Comparison of ENCODE assay signal across 34 cellular contexts in the genomic region with DNA sequence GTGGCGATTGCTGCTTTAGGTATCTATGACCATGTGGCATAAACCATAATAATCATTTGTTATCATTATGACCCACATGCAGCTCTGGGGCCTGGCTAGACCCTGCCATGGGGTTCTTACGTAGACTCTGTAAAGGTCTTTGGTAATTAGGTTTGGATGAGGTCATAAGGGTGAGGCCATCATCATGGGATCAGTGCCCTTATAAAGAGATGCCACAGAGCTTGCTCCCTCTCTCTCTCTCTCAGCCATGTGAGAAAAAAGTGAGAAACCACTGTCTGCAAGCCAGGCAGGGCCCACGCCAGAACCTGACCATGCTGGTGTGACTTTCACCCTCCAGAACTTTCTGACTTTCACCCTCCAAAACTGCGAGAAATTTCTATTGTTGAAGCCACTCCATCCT.
"Had no signal": no experiment of that assay in that cellular context is flagged by ENCODE, and none has a peak within 500 bp of the region (broad histone marks: within the 10 kb centered on the region; RNA-seq: fewer than 3 reads in every experiment).

No MANE protein-coding gene starts in this region.

- H3K4me1 ChIP-seq: adrenal gland, body of pancreas, breast epithelium had no signal

- FAIRE-seq: astrocyte, TTC549 had no signal

- H3K27me3 ChIP-seq: adrenal gland, body of pancreas, breast epithelium had no signal

- H3K27ac ChIP-seq: adrenal gland, body of pancreas, brain microvascular endothelial cell, breast epithelium, VCaP had no signal

- DNase-seq: activated B cell treated with CpG ODN at 0.5 μM for 24 hours; activated CD4-positive, alpha-beta memory T cell treated with anti-CD3 and anti-CD28 coated beads for 36 hours; activated CD4-positive, alpha-beta T cell treated with anti-CD3 and anti-CD28 coated beads for 4 hours; activated CD4-positive, alpha-beta T cell treated with anti-CD3 and anti-CD28 coated beads, Interleukin-2, amount 10 ng/mL, durations not matched to agents 24 days and 14 days; activated CD4-positive, alpha-beta T cell treated with anti-CD3 and anti-CD28 coated beads, Interleukin-2, amount 50 U/mL, for 1 hour; activated CD4-positive, alpha-beta T cell treated with anti-CD3 and anti-CD28 coated beads, Interleukin-2, amount 50 U/mL, for 4 hours; activated CD4-positive, CD25-positive, alpha-beta regulatory T cell treated with anti-CD3 and anti-CD28 coated beads, Interleukin-2, amount 50 U/mL, for 72 hours; activated CD8-positive, alpha-beta memory T cell treated with anti-CD3 and anti-CD28 coated beads, Interleukin-2, amount 50 U/mL, for 4 hours; activated CD8-positive, alpha-beta T cell treated with anti-CD3 and anti-CD28 coated beads for 36 hours; activated effector memory CD4-positive, alpha-beta T cell treated with anti-CD3 and anti-CD28 coated beads, Interleukin-2, amount 50 U/mL, for 16 hours; activated gamma-delta T cell treated with Interleukin-2 at 50 U/mL for 16 hours; activated naive CD4-positive, alpha-beta T cell; activated naive CD4-positive, alpha-beta T cell treated with anti-CD3 and anti-CD28 coated beads for 36 hours; activated naive CD4-positive, alpha-beta T cell treated with anti-CD3 and anti-CD28 coated beads, Interleukin-2, amount 50 U/mL, for 16 hours; activated naive CD8-positive, alpha-beta T cell treated with anti-CD3 and anti-CD28 coated beads for 36 hours; activated T-cell treated with anti-CD3 and anti-CD28 coated beads for 4 hours; activated T-cell treated with anti-CD3 and anti-CD28 coated beads, Interleukin-2, amount 50 U/mL, for 1 hour; activated T-cell treated with anti-CD3 and anti-CD28 coated beads, Interleukin-2, amount 50 U/mL, for 4 hours; activated T-cell treated with anti-CD3 and anti-CD28 coated beads, Interleukin-2, amount 50 U/mL, for 72 hours; adrenal gland; amniotic stem cell; aorta; body of pancreas; brain microvascular endothelial cell; central memory CD4-positive, alpha-beta T cell; T-helper 1 cell; T-helper 2 cell; T-helper 9 cell had no signal

- H3K4me3 ChIP-seq: adrenal gland, body of pancreas, breast epithelium had no signal

- H3K36me3 ChIP-seq: adrenal gland, brain microvascular endothelial cell, breast epithelium had no signal

- ATAC-seq: activated CD8-positive, alpha-beta T cell treated with anti-CD3 and anti-CD28 coated beads for 36 hours; activated naive CD4-positive, alpha-beta T cell treated with anti-CD3 and anti-CD28 coated beads, Interleukin-2, amount 50 U/mL, for 72 hours; activated T-cell treated with anti-CD3 and anti-CD28 coated beads, Interleukin-2, amount 50 U/mL, for 4 hours; activated T-cell treated with anti-CD3 and anti-CD28 coated beads, Interleukin-2, amount 50 U/mL, for 72 hours; activated T-helper 17 cell treated with anti-CD3 and anti-CD28 coated beads, Interleukin-2, amount 50 U/mL, for 72 hours; body of pancreas had no signal

- H3K9me3 ChIP-seq: adrenal gland, body of pancreas, breast epithelium had no signal
